ENCODE assay signal across 13 cellular contexts in genomic region chr12:31517994-31518393, GRCh38.
DNase-seq lines count a peak whose midpoint lies in the region; ATAC-seq, FAIRE-seq and TF ChIP-seq lines count a peak whose summit lies in the region.
"Had no signal": no experiment of that assay in that cellular context is flagged by ENCODE, and none has a peak within 500 bp of the region (broad histone marks: within the 10 kb centered on the region; RNA-seq: fewer than 3 reads in every experiment).

No MANE protein-coding gene starts in this region.

- H3K4me3 Mint-ChIP-seq in Calu3 (ENCODE audit: low read depth, unreplicated experiment): no peak overlapping the region
- no peak overlapping the region for H3K4me3 Mint-ChIP-seq in astrocyte (ENCODE audit: unreplicated experiment)
- H3K4me3 Mint-ChIP-seq: CD4-positive, alpha-beta memory T cell had no signal

- H3K27ac Mint-ChIP-seq in Calu3 (ENCODE audit: unreplicated experiment): peak overlapping the region; percentile 34
- H3K27ac Mint-ChIP-seq in astrocyte (ENCODE audit: unreplicated experiment): peak overlapping the region; percentile 91
- H3K27ac Mint-ChIP-seq: CD4-positive, alpha-beta memory T cell had no signal

- BruUV-seq in Calu3 (replicated peaks; lab: Mats Ljungman, UMichigan): no TSS peak

- H3K9ac ChIP-seq in HUES48 (ENCODE audit: low read depth, low read length): peak overlapping the region; percentile 36; the same call in 1 of the 2 replicates
- H3K9ac ChIP-seq in astrocyte (ENCODE audit: low read length): peak overlapping the region; percentile 79
- peak overlapping the region; percentile 71 for H3K9ac ChIP-seq in keratinocyte (ENCODE audit: control insufficient read depth, extremely low read depth, insufficient read depth, low read length)

- H3K27me3 Mint-ChIP-seq in Calu3 (ENCODE audit: unreplicated experiment) (no peaks in the 10 kb centered on the region), astrocyte (ENCODE audit: low read depth, unreplicated experiment) (no peaks in the 10 kb centered on the region)

- H2AFZ ChIP-seq in astrocyte (ENCODE audit: low read depth, low read length): no peak overlapping the region
- no peak overlapping the region for H2AFZ ChIP-seq in keratinocyte (ENCODE audit: control insufficient read depth, low read length)

- DNase-seq in Calu3: no peak
- DNase-seq in astrocyte (ENCODE audit: low read depth): peak; percentile 26
- DNase-seq in keratinocyte (ENCODE audit: low read depth, low spot score): no peak
- no peak for DNase-seq in putamen (ENCODE audit: low spot score)
- DNase-seq: CD4-positive, alpha-beta memory T cell; lower lobe of right lung; NCI-H510A had no signal

- H4K20me1 ChIP-seq in astrocyte (ENCODE audit: insufficient read depth, low read length): no peaks in the 10 kb centered on the region
- no peaks in the 10 kb centered on the region for H4K20me1 ChIP-seq in keratinocyte (ENCODE audit: control insufficient read depth, extremely low read depth, insufficient read depth, low read length)

- H3K4me2 ChIP-seq in astrocyte (ENCODE audit: low read length): peak overlapping the region; percentile 67
- peak overlapping the region; percentile 61 for H3K4me2 ChIP-seq in keratinocyte (ENCODE audit: control insufficient read depth, extremely low read depth, insufficient read depth, low read depth, low read length)

- H3K27ac ChIP-seq in HUES48 (ENCODE audit: low read depth, low read length): peak overlapping the region; percentile 99
- peak overlapping the region; percentile 97 for H3K27ac ChIP-seq in astrocyte (ENCODE audit: low read depth, low read length)
- peak overlapping the region; percentile 94 for H3K27ac ChIP-seq in keratinocyte (ENCODE audit: control insufficient read depth, insufficient read depth, low read length)
- H3K27ac ChIP-seq: lower lobe of right lung had no signal

- H3K36me3 ChIP-seq in HUES48 (ENCODE audit: control insufficient read depth, insufficient read depth, low read length): no peaks in the 10 kb centered on the region
- H3K36me3 ChIP-seq in astrocyte (ENCODE audit: insufficient read depth, low read length): no peaks in the 10 kb centered on the region
- no peaks in the 10 kb centered on the region for H3K36me3 ChIP-seq in keratinocyte (ENCODE audit: control insufficient read depth in 2 of 2, extremely low read depth in 1 of 2, insufficient read depth in 2 of 2, low read length in 2 of 2)
- H3K36me3 ChIP-seq: lower lobe of right lung had no signal

- H3K4me3 ChIP-seq in HUES48 (ENCODE audit: low read depth, low read length) (peak overlapping the region; percentile 37; the same call in 1 of the 2 replicates), astrocyte (ENCODE audit: insufficient read depth, low read depth, low read length) (peak overlapping the region; percentile 8), keratinocyte (ENCODE audit: control insufficient read depth in 2 of 3, extremely low read depth in 1 of 3, insufficient read depth in 2 of 3, low read depth in 1 of 3, low read length in 3 of 3) (no peak overlapping the region)
- H3K4me3 ChIP-seq: GM12878, K562, lower lobe of right lung had no signal

- CTCF ChIA-PET in Calu3 (lab: Charles Lee): interaction anchor here (1.4 to 1.8 kb wide), 3 partner anchors 26 to 192 kb away, joined by 3 to 9 read pairs (median 6); partner anchors contain the start of gene SINHCAF

- intact Hi-C loops in Calu3 (cut with micrococcal nuclease; ENCODE audit: unreplicated experiment): loop anchor here (10.0 kb wide), 1 partner anchor 67 kb away; no protein-coding TSS in a partner anchor

- ATAC-seq in GM18861 (IDR thresholded peaks at IDR 0.05; ENCODE audit: unreplicated experiment) (no peak), HG03469 (IDR thresholded peaks at IDR 0.05; ENCODE audit: unreplicated experiment) (no peak), GM21529 (IDR thresholded peaks at IDR 0.05; ENCODE audit: unreplicated experiment) (no peak)
- ATAC-seq: GM12878, K562 had no signal

- dilution Hi-C loops in keratinocyte (cut with MboI; ENCODE audit: extremely low pct_ligation_motif_present, low sequenced_read_pairs): no loop called here

- no peaks in the 10 kb centered on the region for H3K9me3 Mint-ChIP-seq in Calu3 (ENCODE audit: low read depth, unreplicated experiment)
- H3K9me3 Mint-ChIP-seq in astrocyte (ENCODE audit: unreplicated experiment): no peaks in the 10 kb centered on the region
- H3K9me3 Mint-ChIP-seq: CD4-positive, alpha-beta memory T cell had no signal

- H3K79me2 ChIP-seq in astrocyte (ENCODE audit: insufficient read depth, low read length) (peaks cover 24% of the 10 kb centered on the region), keratinocyte (ENCODE audit: control insufficient read depth, insufficient read depth, low read length) (no peaks in the 10 kb centered on the region)

- FAIRE-seq in astrocyte (lab: Jason Lieb, UNC): no peak
- peak; percentile 69 for FAIRE-seq in keratinocyte (lab: Jason Lieb, UNC)
- FAIRE-seq: GM12878, K562 had no signal

- no peaks in the 10 kb centered on the region for H3K9me3 ChIP-seq in HUES48 (ENCODE audit: control insufficient read depth, insufficient read depth, low read length)
- H3K9me3 ChIP-seq in astrocyte (ENCODE audit: insufficient read depth, low read depth, low read length): no peaks in the 10 kb centered on the region
- no peaks in the 10 kb centered on the region for H3K9me3 ChIP-seq in keratinocyte (ENCODE audit: control insufficient read depth, low read depth, low read length)
- H3K9me3 ChIP-seq: lower lobe of right lung had no signal

- H3K4me1 ChIP-seq in HUES48 (ENCODE audit: control insufficient read depth, insufficient read depth, low read length) (peaks cover 54% of the 10 kb centered on the region), astrocyte (ENCODE audit: insufficient read depth, low read length) (peaks cover 38% of the 10 kb centered on the region), keratinocyte (ENCODE audit: control insufficient read depth, extremely low read depth, insufficient read depth, low read length) (peaks cover 39% of the 10 kb centered on the region)

- H3K36me3 Mint-ChIP-seq in Calu3 (ENCODE audit: insufficient read depth, unreplicated experiment) (no peaks in the 10 kb centered on the region), astrocyte (ENCODE audit: low read depth, unreplicated experiment) (no peaks in the 10 kb centered on the region)
- H3K36me3 Mint-ChIP-seq: CD4-positive, alpha-beta memory T cell had no signal

- H3K9me1 ChIP-seq in keratinocyte (ENCODE audit: control insufficient read depth, extremely low read depth, insufficient read depth, low read length): no peaks in the 10 kb centered on the region

- H3K27me3 ChIP-seq in HUES48 (ENCODE audit: control insufficient read depth, insufficient read depth, low read length): no peaks in the 10 kb centered on the region
- H3K27me3 ChIP-seq in astrocyte (ENCODE audit: insufficient read depth, low read length): no peaks in the 10 kb centered on the region
- H3K27me3 ChIP-seq in keratinocyte (ENCODE audit: control insufficient read depth, extremely low read depth, insufficient read depth, low read length): no peaks in the 10 kb centered on the region

- TF ChIP-seq CTCF in Calu3 (IDR thresholded peaks at IDR 0.05; ENCODE audit: unreplicated experiment) (no peak), astrocyte (IDR thresholded peaks at IDR 0.05; ENCODE audit: insufficient read depth, low read depth, low read length) (no peak), keratinocyte (optimal IDR thresholded peaks at IDR 0.05 in 1 of 3, IDR thresholded peaks at IDR 0.05 in 1 of 3, conservative IDR thresholded peaks at IDR 0.05 in 1 of 3; ENCODE audit: extremely low read depth in 1 of 3, insufficient read depth in 2 of 3, low read length in 3 of 3) (no peak)

- H3K4me1 Mint-ChIP-seq in Calu3 (ENCODE audit: low read depth, unreplicated experiment) (peaks cover 34% of the 10 kb centered on the region), astrocyte (ENCODE audit: low read depth, unreplicated experiment) (peaks cover 43% of the 10 kb centered on the region)
- H3K4me1 Mint-ChIP-seq: CD4-positive, alpha-beta memory T cell had no signal

Comparison
In these comparisons a context has a peak if more than half of its experiments do, and no peak if none do; other contexts are left out.
1. H3K4me3 ChIP-seq: peak in HUES48 (single experiment) and astrocyte (single experiment); none in keratinocyte (0 of 3).
2. Peak in every context shown above with its lines, with median percentiles within 50 percentile points of each other: H3K27ac ChIP-seq and H3K9ac ChIP-seq.